ENCODE assay signal across 8 cellular contexts in genomic region chr5:14108170-14108996, GRCh38. TPM values are rescaled to one million over a fixed set of nuclear protein-coding genes. Genes with fewer than 3 reads are reported as not detected.
DNase-seq lines count a peak whose midpoint lies in the region; ATAC-seq, FAIRE-seq and TF ChIP-seq lines count a peak whose summit lies in the region.

No MANE protein-coding gene starts in this region.

- intact Hi-C loops in vagina (cut with DNase I), result loop anchor here (5.0 kb wide), 1 partner anchor 159 kb away; no protein-coding TSS in a partner anchor

- H3K4me1 ChIP-seq in mucosa of rectum (ENCODE audit: control insufficient read depth in 2 of 2, insufficient read depth in 2 of 2, low read length in 2 of 2), result peaks cover 0 to 10% of the 10 kb centered on the region in 2 donors
- H3K4me1 ChIP-seq in vagina, result peaks cover 17% of the 10 kb centered on the region

- H3K9me3 ChIP-seq in T-helper 17 cell (ENCODE audit: control insufficient read depth, low read length, poor library complexity, severe bottlenecking) (no peaks in the 10 kb centered on the region), mucosa of rectum (ENCODE audit: control insufficient read depth in 2 of 2, low read length in 2 of 2) (no peaks in the 10 kb centered on the region), vagina (no peaks in the 10 kb centered on the region)

- no peaks in the 10 kb centered on the region for H3K36me3 Mint-ChIP-seq in T-helper 17 cell (ENCODE audit: low read depth)

- H3K27ac ChIP-seq in mucosa of rectum (ENCODE audit: low read depth in 2 of 2, low read length in 2 of 2) (no peak overlapping the region), vagina (peak overlapping the region; percentile 49)

- peaks cover 33% of the 10 kb centered on the region for H3K27me3 Mint-ChIP-seq in T-helper 17 cell

- no peak overlapping the region for H3K27ac Mint-ChIP-seq in T-helper 17 cell

- H3K36me3 ChIP-seq in mucosa of rectum (ENCODE audit: control insufficient read depth in 2 of 2, insufficient read depth in 2 of 2, low read length in 2 of 2) (no peaks in the 10 kb centered on the region), vagina (no peaks in the 10 kb centered on the region)

- H3K4me3 ChIP-seq in NB4 (ENCODE audit: low read depth, low read length) (no peak overlapping the region), mucosa of rectum (ENCODE audit: low read length in 2 of 2) (peak overlapping the region; percentile 61 to 63), vagina (no peak overlapping the region)

- TF ChIP-seq CTCF in AG09319 (IDR thresholded peaks at IDR 0.05; ENCODE audit: low read depth, low read length) (peak; percentile 54), NB4 (IDR thresholded peaks at IDR 0.05; ENCODE audit: low read depth, low read length) (peak; percentile 72), vagina (IDR thresholded peaks at IDR 0.05) (peak in 2 of 3 experiments; percentile 14 to 39)

- H3K27me3 ChIP-seq in mucosa of rectum (ENCODE audit: control insufficient read depth in 2 of 2, insufficient read depth in 2 of 2, low read length in 2 of 2) (no peaks in the 10 kb centered on the region), vagina (no peaks in the 10 kb centered on the region)

- TF ChIP-seq POLR2A in GM12892 (IDR thresholded peaks at IDR 0.05; ENCODE audit: low read depth, low read length) (no peak), NB4 (IDR thresholded peaks at IDR 0.05; ENCODE audit: extremely low read depth, insufficient read length) (no peak), vagina (IDR thresholded peaks at IDR 0.05) (no peak)

- no peak for DNase-seq in AG09319 (ENCODE audit: extremely low read depth, low read depth)
- peak; percentile 43 for DNase-seq in GM12892 (ENCODE audit: insufficient read length)
- DNase-seq in NB4 (ENCODE audit: low read depth), result peak; percentile 72
- peak in 1 of 3 donors; percentile 6 for DNase-seq in T-helper 17 cell
- no peak for DNase-seq in vagina (ENCODE audit: extremely low spot score in 2 of 2)

- H3K4me3 Mint-ChIP-seq in T-helper 17 cell, result no peak overlapping the region

- H3K4me1 Mint-ChIP-seq in T-helper 17 cell, result peaks cover 8% of the 10 kb centered on the region

- peak; percentile 76 for ATAC-seq in HG02678 (IDR thresholded peaks at IDR 0.05; ENCODE audit: unreplicated experiment)
- ATAC-seq in T-helper 17 cell, result peak; percentile 73
- peak; percentile 86 for ATAC-seq in esophagus mucosa

- peak; percentile 88 for FAIRE-seq in GM12892 (lab: Jason Lieb, UNC)

- no peak overlapping the region for H3K9ac ChIP-seq in mucosa of rectum (ENCODE audit: low read depth in 1 of 2, low read length in 2 of 2)

RNA-seq across cellular contexts. Expression of gene TRIO, which starts 34.8 kb away (rescaled TPM):
- polyA plus RNA-seq in GM12892 (2012; ENCODE audit: missing spikeins), result 77.8 TPM
- total RNA-seq in T-helper 17 cell, result 10 to 100 TPM; 19.3 to 19.5 TPM
- total RNA-seq in esophagus mucosa, result 42.0 TPM
- total RNA-seq in vagina, result 142 TPM

Comparison
In these comparisons a context has a peak if more than half of its experiments do, and no peak if none do; other contexts are left out.
1. DNase-seq: peak in GM12892 (single experiment) and NB4 (single experiment); none in AG09319 (single experiment) and vagina (0 of 2).
2. H3K4me3 ChIP-seq: peak in mucosa of rectum (2 of 2); none in NB4 (single experiment) and vagina (0 of 2).
3. Peak in every context shown above with its lines, with median percentiles within 50 percentile points of each other: CTCF ChIP-seq and ATAC-seq.